8 cellular contexts compared by ENCODE assay signal in the genomic region with DNA sequence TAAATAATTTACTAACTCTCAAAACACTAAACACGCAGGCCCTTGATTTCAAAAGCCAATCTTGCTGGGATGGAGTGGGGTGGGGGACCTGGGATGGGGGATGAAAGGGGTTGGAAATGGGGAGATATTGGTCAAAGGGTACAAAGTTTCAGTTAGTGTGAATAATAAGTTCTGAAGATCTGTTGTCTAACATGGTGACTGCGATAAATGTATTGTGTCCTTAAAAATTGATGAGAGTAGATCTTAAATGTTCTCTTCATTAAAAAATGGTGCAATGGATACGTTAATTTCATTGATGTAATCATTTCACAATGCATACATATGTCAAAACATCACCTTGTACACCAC. TPM values are rescaled to one million over a fixed set of nuclear protein-coding genes. Genes with fewer than 3 reads are reported as not detected.
DNase-seq lines count a peak whose midpoint lies in the region; ATAC-seq and TF ChIP-seq lines count a peak whose summit lies in the region.

No MANE protein-coding gene starts in this region.

- H3K4me3 ChIP-seq in adrenal gland (peak overlapping the region in 2 of 4 donors; percentile 64 to 87), right lobe of liver (peak overlapping the region; percentile 59 to 75 (median 74)), upper lobe of right lung (peak overlapping the region; percentile 85)

- DNase-seq in activated naive CD4-positive, alpha-beta T cell treated with Interleukin-2 at 50 U/mL for 16 hours = no peak
- no peak for DNase-seq in adrenal gland
- DNase-seq in right lobe of liver = no peak
- DNase-seq in upper lobe of right lung = no peak
- no peak for DNase-seq in RPMI8226

- TF ChIP-seq POLR2A in adrenal gland (IDR thresholded peaks at IDR 0.05) (no peak), right lobe of liver (IDR thresholded peaks at IDR 0.05) (no peak)

- peaks cover 7% of the 10 kb centered on the region for H3K9me3 Mint-ChIP-seq in activated naive CD4-positive, alpha-beta T cell treated with anti-CD3 and anti-CD28 coated beads, Interleukin-2, amount 50 U/mL, for 24 hours

- no peaks in the 10 kb centered on the region for H3K27me3 Mint-ChIP-seq in activated naive CD4-positive, alpha-beta T cell treated with anti-CD3 and anti-CD28 coated beads, Interleukin-2, amount 50 U/mL, for 24 hours

- H3K27me3 ChIP-seq in adrenal gland (no peaks in the 10 kb centered on the region), right lobe of liver (no peaks in the 10 kb centered on the region), upper lobe of right lung (no peaks in the 10 kb centered on the region)

- H3K27ac Mint-ChIP-seq in activated naive CD4-positive, alpha-beta T cell treated with anti-CD3 and anti-CD28 coated beads, Interleukin-2, amount 50 U/mL, for 24 hours = peak overlapping the region; percentile 99

- TF ChIP-seq CTCF in adrenal gland (IDR thresholded peaks at IDR 0.05) (no peak), right lobe of liver (IDR thresholded peaks at IDR 0.05) (no peak), upper lobe of right lung (IDR thresholded peaks at IDR 0.05) (no peak)

- H3K36me3 Mint-ChIP-seq in activated naive CD4-positive, alpha-beta T cell treated with anti-CD3 and anti-CD28 coated beads, Interleukin-2, amount 50 U/mL, for 24 hours = peaks cover 16% of the 10 kb centered on the region

- ATAC-seq in right lobe of liver (no peak), upper lobe of right lung (no peak), GM19328 (IDR thresholded peaks at IDR 0.05; ENCODE audit: unreplicated experiment) (no peak), GM19351 (IDR thresholded peaks at IDR 0.05; ENCODE audit: unreplicated experiment) (no peak)

- 44 to 62% (median 56%) methylated on average over 3 of the region's 3 CpGs for WGBS in adrenal gland, 4 donors
- WGBS in right lobe of liver (ENCODE audit: insufficient coverage, low coverage, low lambda C conversion rate, missing lambda C conversion rate) = 17% methylated on average over 3 of the region's 3 CpGs

- no peaks in the 10 kb centered on the region for H3K9me3 ChIP-seq in adrenal gland (replicated peaks in 1 of 3)
- H3K9me3 ChIP-seq in right lobe of liver = no peaks in the 10 kb centered on the region
- no peaks in the 10 kb centered on the region for H3K9me3 ChIP-seq in upper lobe of right lung

- intact Hi-C loops in adrenal gland (cut with DNase I) = no loop called here
- intact Hi-C loops in right lobe of liver (cut with DNase I) = no loop called here
- intact Hi-C loops in upper lobe of right lung (cut with DNase I) = no loop called here

- H3K36me3 ChIP-seq in adrenal gland (replicated peaks in 1 of 2) (no peaks in the 10 kb centered on the region), right lobe of liver (no peaks in the 10 kb centered on the region), upper lobe of right lung (no peaks in the 10 kb centered on the region)

- H3K4me1 ChIP-seq in adrenal gland (replicated peaks in 1 of 2) (peaks cover 0 to 15% of the 10 kb centered on the region in 2 donors), right lobe of liver (peaks cover 0 to 7% (median 0%) of the 10 kb centered on the region in 4 donors), upper lobe of right lung (peaks cover 5% of the 10 kb centered on the region)

- H3K27ac ChIP-seq in adrenal gland (peak overlapping the region; percentile 95 to 100 (median 97)), right lobe of liver (peak overlapping the region; percentile 99), upper lobe of right lung (peak overlapping the region; percentile 100)

- peaks cover 19% of the 10 kb centered on the region for H3K4me1 Mint-ChIP-seq in activated naive CD4-positive, alpha-beta T cell treated with anti-CD3 and anti-CD28 coated beads, Interleukin-2, amount 50 U/mL, for 24 hours

- peak overlapping the region; percentile 91 for H3K4me3 Mint-ChIP-seq in activated naive CD4-positive, alpha-beta T cell treated with anti-CD3 and anti-CD28 coated beads, Interleukin-2, amount 50 U/mL, for 24 hours

RNA-seq across cellular contexts. Expression of gene ACYP2, which starts 0.5 kb away (rescaled TPM):
- total RNA-seq in adrenal gland (100 to 1,000 TPM in 1 of 8 donors, 10 to 100 TPM in 7; 40.3 to 101 (median 51.7) TPM), right lobe of liver (10 to 100 TPM in 5 of 6 experiments, 1 to 10 TPM in 1; 9.6 to 22.9 (median 18.5) TPM), upper lobe of right lung (14.0 TPM)
- polyA plus RNA-seq in adrenal gland = 10 to 100 TPM; 49.3 to 72.1 (median 60.2) TPM
